ENCODE assay signal across 14 cellular contexts in genomic region chr18:35577045-35577848, GRCh38. TPM values are rescaled to one million over a fixed set of nuclear protein-coding genes. Genes with fewer than 3 reads are reported as not detected.
DNase-seq lines count a peak whose midpoint lies in the region; ATAC-seq and TF ChIP-seq lines count a peak whose summit lies in the region.
"Had no signal": no experiment of that assay in that cellular context is flagged by ENCODE, and none has a peak within 500 bp of the region (broad histone marks: within the 10 kb centered on the region; RNA-seq: fewer than 3 reads in every experiment).

No MANE protein-coding gene starts in this region.

- in situ Hi-C loops in IMR-90 (cut with MboI; ENCODE audit: low sequenced_read_pairs) = no loop called here

- DNase-seq in activated CD4-positive, alpha-beta T cell treated with anti-CD3 and anti-CD28 coated beads for 48 hours = peak; percentile 56
- DNase-seq in activated CD4-positive, alpha-beta T cell treated with anti-CD3 and anti-CD28 coated beads, Interleukin-2, amount 50 U/mL, for 4 hours = no peak
- DNase-seq in IMR-90 = no peak
- peak; percentile 2 for DNase-seq in stimulated activated CD4-positive, alpha-beta T cell treated with anti-CD3 and anti-CD28 coated beads, Interleukin-4, amount 100 ng/mL, for 1 hour
- DNase-seq in progenitor cell of endocrine pancreas (ENCODE audit: low spot score, unreplicated experiment) = no peak
- DNase-seq in NCI-H1930 (lab: John Stamatoyannopoulos, UW) = no peak
- no peak for DNase-seq in activated effector memory CD4-positive, alpha-beta T cell treated with anti-CD3 and anti-CD28 coated beads, Interleukin-2, amount 50 U/mL, for 16 hours
- DNase-seq: heart right ventricle; MV-4-11; stimulated activated naive CD4-positive, alpha-beta T cell had no signal

- no peak overlapping the region for H2BK15ac ChIP-seq in IMR-90 (ENCODE audit: low read depth, low read length)

- TF ChIP-seq RAD21 in IMR-90 (IDR thresholded peaks at IDR 0.05; ENCODE audit: low read length) = no peak

- no peak overlapping the region for H4K91ac ChIP-seq in IMR-90 (ENCODE audit: insufficient read depth, low read depth, low read length)

- no peaks in the 10 kb centered on the region for H3K36me3 ChIP-seq in IMR-90 (ENCODE audit: control insufficient read depth, insufficient read depth, low read length)
- H3K36me3 ChIP-seq: heart right ventricle had no signal

- no peak overlapping the region for H3K56ac ChIP-seq in IMR-90 (ENCODE audit: extremely low read depth, insufficient read depth, low read length)

- peaks cover 6% of the 10 kb centered on the region for H3K9me3 Mint-ChIP-seq in progenitor cell of endocrine pancreas (ENCODE audit: low read depth)

- H3K27ac Mint-ChIP-seq in progenitor cell of endocrine pancreas = no peak overlapping the region

- H3K14ac ChIP-seq in IMR-90 (replicated peaks; ENCODE audit: low read depth, low read length) = no peak overlapping the region

- H3K9me3 ChIP-seq in IMR-90 (ENCODE audit: control insufficient read depth, insufficient read depth, low read length) = no peaks in the 10 kb centered on the region
- H3K9me3 ChIP-seq: A549, heart right ventricle, SJSA1 had no signal

- H2BK5ac ChIP-seq in IMR-90 (ENCODE audit: low read depth, low read length, poor library complexity, severe bottlenecking) = no peak overlapping the region

- H3K27ac ChIP-seq in IMR-90 (ENCODE audit: insufficient read depth, low read length) = no peak overlapping the region
- H3K27ac ChIP-seq: A549, heart right ventricle, parathyroid adenoma, SJSA1 had no signal

- dilution Hi-C loops in IMR-90 (cut with HindIII; ENCODE audit: low sequenced_read_pairs, unreplicated experiment) = no loop called here

- WGBS in IMR-90 (ENCODE audit: extremely low coverage in 2 of 2, insufficient read length in 1 of 2), 2 experiments = 95% methylated on average over 2 of the region's 8 CpGs; no CpG with 5 or more reads in 1 of the 2 experiments

- peaks cover under 1% of the 10 kb centered on the region for H3K4me1 Mint-ChIP-seq in progenitor cell of endocrine pancreas (ENCODE audit: low read depth)

- no peak overlapping the region for H3K23ac ChIP-seq in IMR-90 (ENCODE audit: low read depth, low read length)

- H3K4me3 Mint-ChIP-seq in progenitor cell of endocrine pancreas (ENCODE audit: low read depth) = no peak overlapping the region

- H3K9ac ChIP-seq in IMR-90 (ENCODE audit: low read depth, low read length) = no peak overlapping the region
- H3K9ac ChIP-seq: parathyroid adenoma had no signal

- peaks cover 2% of the 10 kb centered on the region for H3K4me1 ChIP-seq in IMR-90 (ENCODE audit: control insufficient read depth, insufficient read depth, low read length)
- H3K4me1 ChIP-seq: parathyroid adenoma had no signal

- intact Hi-C loops in IMR-90 (cut with micrococcal nuclease) = loop anchor here (10.0 kb wide), 1 partner anchor 82 kb away; the partner anchor contains the start of gene INO80C

- no peak for TF ChIP-seq POLR2A in IMR-90 (IDR thresholded peaks at IDR 0.05; ENCODE audit: low read depth, low read length)

- peak; percentile 52 for ATAC-seq in HG02642 (IDR thresholded peaks at IDR 0.05; ENCODE audit: poor library complexity, unreplicated experiment)
- no peak for ATAC-seq in IMR-90 (ENCODE audit: low read depth)
- ATAC-seq: A549, heart right ventricle had no signal

- H3K4me2 ChIP-seq in IMR-90 (ENCODE audit: low read depth, low read length) = no peak overlapping the region
- H3K4me2 ChIP-seq: A549 had no signal

- no peaks in the 10 kb centered on the region for H3K36me3 Mint-ChIP-seq in progenitor cell of endocrine pancreas (ENCODE audit: insufficient read depth)

- H3K27me3 Mint-ChIP-seq in progenitor cell of endocrine pancreas = peaks cover 15% of the 10 kb centered on the region

- 0 out of 2 replicates have a peak overlapping the region, but pooled peaks have one; percentile 22 for H3K4ac ChIP-seq in IMR-90 (ENCODE audit: low read depth, low read length)

- H2AK9ac ChIP-seq in IMR-90 (replicated peaks; ENCODE audit: low read depth, low read length, poor library complexity) = no peak overlapping the region

- peaks cover 2 to 4% of the 10 kb centered on the region in 2 experiments for H3K79me1 ChIP-seq in IMR-90 (ENCODE audit: low read depth in 1 of 2, low read length in 2 of 2)

- no peaks in the 10 kb centered on the region for H3K27me3 ChIP-seq in IMR-90 (ENCODE audit: control insufficient read depth, insufficient read depth, low read length)
- H3K27me3 ChIP-seq: heart right ventricle, SJSA1 had no signal

- H4K20me1 ChIP-seq in IMR-90 (ENCODE audit: insufficient read depth, low read length) = 0 out of 2 replicates have a peak, but pooled peaks cover under 1% of the 10 kb centered on the region

- no peak overlapping the region for H2BK120ac ChIP-seq in IMR-90 (ENCODE audit: low read depth, low read length)

- POLR2A ChIA-PET in IMR-90 (lab: Charles Lee; ENCODE audit: unreplicated experiment) = no interaction called here

- H3K18ac ChIP-seq in IMR-90 (ENCODE audit: low read depth, low read length) = no peak overlapping the region

- TF ChIP-seq CTCF in IMR-90 (conservative IDR thresholded peaks at IDR 0.05; ENCODE audit: low read depth, low read length) (no peak), progenitor cell of endocrine pancreas (IDR thresholded peaks at IDR 0.05; ENCODE audit: unreplicated experiment) (no peak)

- no TSS peak for BruUV-seq in IMR-90 (replicated peaks; lab: Mats Ljungman, UMichigan)

- CTCF ChIA-PET in IMR-90 (lab: Yijun Ruan, JAX) = no interaction called here

- no peak overlapping the region for H4K8ac ChIP-seq in IMR-90 (ENCODE audit: low read depth in 2 of 2, low read length in 2 of 2)

- no peak overlapping the region for H4K5ac ChIP-seq in IMR-90 (ENCODE audit: low read depth, low read length)

- H2BK20ac ChIP-seq in IMR-90 (ENCODE audit: low read depth, low read length) = no peak overlapping the region

- peaks cover 3% of the 10 kb centered on the region; the same call in 1 of the 2 replicates for H3K9me1 ChIP-seq in IMR-90 (ENCODE audit: insufficient read depth, low read length)

- no peak overlapping the region for H2AFZ ChIP-seq in IMR-90 (replicated peaks; ENCODE audit: low read length, poor library complexity)
- H2AFZ ChIP-seq: parathyroid adenoma had no signal

- H3K4me3 ChIP-seq in IMR-90 (ENCODE audit: insufficient read depth, low read depth, low read length) = no peak overlapping the region
- H3K4me3 ChIP-seq: A549, heart right ventricle, SJSA1 had no signal

- no peak overlapping the region; the same call in 1 of the 2 replicates for H2AK5ac ChIP-seq in IMR-90 (ENCODE audit: low read depth, low read length)

TF ChIP-seq in IMR-90, 13 proteins besides CTCF, POLR2A, EP300 and RAD21:
- TF ChIP-seq MAZ (IDR thresholded peaks at IDR 0.05; ENCODE audit: borderline replicate concordance, low read depth, low read length) (no peak), RCOR1 (IDR thresholded peaks at IDR 0.05; ENCODE audit: insufficient replicate concordance, low read length) (no peak), SMC3 (IDR thresholded peaks at IDR 0.05; ENCODE audit: low read depth, low read length) (no peak), MAFK (IDR thresholded peaks at IDR 0.05; ENCODE audit: low read depth, low read length) (no peak), NFE2L2 (IDR thresholded peaks at IDR 0.05; ENCODE audit: low read depth, low read length) (no peak), CHD1 (IDR thresholded peaks at IDR 0.05; ENCODE audit: low read depth, low read length) (no peak), BHLHE40 (IDR thresholded peaks at IDR 0.05; ENCODE audit: low read depth, low read length) (no peak), RFX5 (IDR thresholded peaks at IDR 0.05; ENCODE audit: low read depth, low read length) (no peak), FOS (IDR thresholded peaks at IDR 0.05; ENCODE audit: low read depth, low read length) (no peak), USF2 (IDR thresholded peaks at IDR 0.05; ENCODE audit: low read depth, low read length) (no peak), MXI1 (IDR thresholded peaks at IDR 0.05; ENCODE audit: borderline replicate concordance, low read depth, low read length) (no peak), ELK1 (IDR thresholded peaks at IDR 0.05; ENCODE audit: borderline replicate concordance, low read depth, low read length) (no peak), CEBPB (IDR thresholded peaks at IDR 0.05; ENCODE audit: low read depth, low read length) (no peak)

RNA-seq across cellular contexts. Expression of gene GALNT1, which starts 4.3 kb away (rescaled TPM):
- total RNA-seq in IMR-90 (2012; rRNA removed) (43.9 and 67.5 TPM in 2 replicates), progenitor cell of endocrine pancreas (92.1 and 92.8 TPM in 2 replicates)
- 21.9 and 24.9 TPM in 2 replicates for polyA plus RNA-seq in IMR-90 (2012; rRNA removed)
- 2.5 and 5.3 TPM in 2 replicates for polyA plus RNA-seq in IMR-90 (2012; cell fraction: cytosol; rRNA removed)
- 0.63 and 7.9 TPM in 2 replicates for polyA plus RNA-seq in IMR-90 (2012; cell fraction: nucleus; rRNA removed; ENCODE audit: low replicate concordance)

Comparison
In these comparisons a context has a peak if more than half of its experiments do, and no peak if none do; other contexts are left out.
1. DNase-seq: peak in activated CD4-positive, alpha-beta T cell treated with anti-CD3 and anti-CD28 coated beads for 48 hours (single experiment) and stimulated activated CD4-positive, alpha-beta T cell treated with anti-CD3 and anti-CD28 coated beads, Interleukin-4, amount 100 ng/mL, for 1 hour (single experiment); none in activated CD4-positive, alpha-beta T cell treated with anti-CD3 and anti-CD28 coated beads, Interleukin-2, amount 50 U/mL, for 4 hours (0 of 2), IMR-90 (single experiment), progenitor cell of endocrine pancreas (single experiment), NCI-H1930 (0 of 2) and activated effector memory CD4-positive, alpha-beta T cell treated with anti-CD3 and anti-CD28 coated beads, Interleukin-2, amount 50 U/mL, for 16 hours (single experiment).